ENCODE assay signal across 11 cellular contexts in the genomic region with DNA sequence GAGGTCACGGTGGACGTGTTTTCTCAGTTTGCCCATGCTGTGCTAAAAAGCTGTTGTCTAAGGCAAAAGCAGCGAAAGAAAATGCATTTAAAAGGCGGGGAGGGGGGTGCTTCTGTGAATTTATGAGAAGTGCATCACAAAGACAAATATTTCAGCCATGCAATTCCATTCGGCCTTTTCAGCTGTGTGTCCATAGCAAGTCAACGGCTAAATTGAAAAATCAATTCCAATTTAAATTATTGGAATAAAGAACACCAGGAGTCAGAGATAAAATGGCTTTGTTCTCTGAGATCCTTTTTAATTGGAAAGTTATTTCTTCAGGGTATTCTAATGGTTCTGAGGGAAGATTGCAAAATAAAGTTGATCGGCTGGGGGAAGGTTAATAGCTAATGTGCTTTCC.
DNase-seq lines count a peak whose midpoint lies in the region; ATAC-seq and TF ChIP-seq lines count a peak whose summit lies in the region.
"Had no signal": no experiment of that assay in that cellular context is flagged by ENCODE, and none has a peak within 500 bp of the region (broad histone marks: within the 10 kb centered on the region; RNA-seq: fewer than 3 reads in every experiment).

No MANE protein-coding gene starts in this region.

- H3K9me3 ChIP-seq in BE2C: no peaks in the 10 kb centered on the region

- H3K27me3 ChIP-seq in BE2C: no peaks in the 10 kb centered on the region

- peaks cover 10% of the 10 kb centered on the region; the same call in 1 of the 2 replicates for H3K4me1 ChIP-seq in BE2C

- H3K4me3 ChIP-seq in BE2C (ENCODE audit: low read depth, low read length) (peak overlapping the region; percentile 26), foreskin fibroblast (ENCODE audit: low read depth in 1 of 2, low read length in 2 of 2) (no peak overlapping the region)

- peak; percentile 14 for DNase-seq in BE2C
- DNase-seq in DMS114 treated with DMSO at 0.1 percent for 48 hours (lab: John Stamatoyannopoulos, UW; ENCODE audit: unreplicated experiment): peak; percentile 10
- DNase-seq in NCI-H146 treated with DMSO at 0.1 percent for 48 hours (lab: John Stamatoyannopoulos, UW; ENCODE audit: unreplicated experiment): peak; percentile 97
- no peak for DNase-seq in foreskin fibroblast
- DNase-seq: CD4-positive, CD25-positive, alpha-beta regulatory T cell; DMS79 treated with DMSO at 0.1 percent for 48 hours; NCI-H446 had no signal

- H3K36me3 Mint-ChIP-seq in nephron (ENCODE audit: low read depth): no peaks in the 10 kb centered on the region
- H3K36me3 Mint-ChIP-seq in stimulated activated memory B cell treated with anti-CD40 and anti-IgM and Interleukin-4, amounts not matched to agents 10 μg/mL and 1 μg/mL and 100 μg/mL, for 72 hours: no peaks in the 10 kb centered on the region
- H3K36me3 Mint-ChIP-seq: CD4-positive, CD25-positive, alpha-beta regulatory T cell had no signal

- H3K4me3 Mint-ChIP-seq in nephron: no peak overlapping the region
- no peak overlapping the region for H3K4me3 Mint-ChIP-seq in stimulated activated memory B cell treated with anti-CD40 and anti-IgM and Interleukin-4, amounts not matched to agents 10 μg/mL and 1 μg/mL and 100 μg/mL, for 72 hours
- H3K4me3 Mint-ChIP-seq: CD4-positive, CD25-positive, alpha-beta regulatory T cell had no signal

- H3K9me3 Mint-ChIP-seq in nephron: no peaks in the 10 kb centered on the region
- peaks cover 3% of the 10 kb centered on the region for H3K9me3 Mint-ChIP-seq in stimulated activated memory B cell treated with anti-CD40 and anti-IgM and Interleukin-4, amounts not matched to agents 10 μg/mL and 1 μg/mL and 100 μg/mL, for 72 hours

- peaks cover 20% of the 10 kb centered on the region for H3K4me1 Mint-ChIP-seq in nephron
- H3K4me1 Mint-ChIP-seq in stimulated activated memory B cell treated with anti-CD40 and anti-IgM and Interleukin-4, amounts not matched to agents 10 μg/mL and 1 μg/mL and 100 μg/mL, for 72 hours: no peaks in the 10 kb centered on the region
- H3K4me1 Mint-ChIP-seq: CD4-positive, CD25-positive, alpha-beta regulatory T cell had no signal

- H3K27ac Mint-ChIP-seq in nephron: peak overlapping the region in 2 of 3 experiments; percentile 52 to 78
- no peak overlapping the region for H3K27ac Mint-ChIP-seq in stimulated activated memory B cell treated with anti-CD40 and anti-IgM and Interleukin-4, amounts not matched to agents 10 μg/mL and 1 μg/mL and 100 μg/mL, for 72 hours
- H3K27ac Mint-ChIP-seq: CD4-positive, CD25-positive, alpha-beta regulatory T cell had no signal

- H3K36me3 ChIP-seq in BE2C: no peaks in the 10 kb centered on the region

- no peaks in the 10 kb centered on the region for H3K27me3 Mint-ChIP-seq in nephron (ENCODE audit: low read depth)
- no peaks in the 10 kb centered on the region for H3K27me3 Mint-ChIP-seq in stimulated activated memory B cell treated with anti-CD40 and anti-IgM and Interleukin-4, amounts not matched to agents 10 μg/mL and 1 μg/mL and 100 μg/mL, for 72 hours
- H3K27me3 Mint-ChIP-seq: CD4-positive, CD25-positive, alpha-beta regulatory T cell had no signal

- ATAC-seq in HG02759 (IDR thresholded peaks at IDR 0.05; ENCODE audit: unreplicated experiment): no peak
- ATAC-seq in stimulated activated memory B cell treated with anti-CD40 and anti-IgM and Interleukin-4, amounts not matched to agents 10 μg/mL and 1 μg/mL and 100 μg/mL, for 72 hours: no peak
- ATAC-seq in GM21515 (IDR thresholded peaks at IDR 0.05; ENCODE audit: unreplicated experiment): no peak

- no peak for TF ChIP-seq CTCF in BE2C (IDR thresholded peaks at IDR 0.05; ENCODE audit: low read depth, low read length)
- no peak for TF ChIP-seq CTCF in nephron (IDR thresholded peaks at IDR 0.05; ENCODE audit: unreplicated experiment in 3 of 3)
- no peak for TF ChIP-seq CTCF in foreskin fibroblast (IDR thresholded peaks at IDR 0.05; ENCODE audit: low read depth, low read length)

Comparison
In these comparisons a context has a peak if more than half of its experiments do, and no peak if none do; other contexts are left out.
1. DNase-seq: peak in BE2C (single experiment), DMS114 treated with DMSO at 0.1 percent for 48 hours (single experiment) and NCI-H146 treated with DMSO at 0.1 percent for 48 hours (single experiment); none in foreskin fibroblast (0 of 2).